In genomic region chr4:129342820-129343219, GRCh38 we compare ENCODE assay signal across 11 cellular contexts.
DNase-seq lines count a peak whose midpoint lies in the region; ATAC-seq and TF ChIP-seq lines count a peak whose summit lies in the region.
"Had no signal": no experiment of that assay in that cellular context is flagged by ENCODE, and none has a peak within 500 bp of the region (broad histone marks: within the 10 kb centered on the region; RNA-seq: fewer than 3 reads in every experiment).

No MANE protein-coding gene starts in this region.

- POLR2A ChIA-PET in activated CD4-positive, alpha-beta T cell treated with anti-CD3 and anti-CD28 coated beads for 36 hours (lab: Charles Lee), result no interaction called here

- peaks cover 17% of the 10 kb centered on the region for H3K27me3 Mint-ChIP-seq in activated CD4-positive, alpha-beta T cell treated with anti-CD3 and anti-CD28 coated beads for 36 hours

- no peaks in the 10 kb centered on the region for H3K9me3 ChIP-seq in tibial nerve

- no peaks in the 10 kb centered on the region for H3K27me3 ChIP-seq in tibial nerve

- H3K4me1 Mint-ChIP-seq in activated CD4-positive, alpha-beta T cell treated with anti-CD3 and anti-CD28 coated beads for 36 hours, result no peaks in the 10 kb centered on the region

- TF ChIP-seq EP300 in tibial nerve (IDR thresholded peaks at IDR 0.05), result peak; percentile 50 to 81

- ATAC-seq in left ventricle myocardium superior, result peak; percentile 74
- ATAC-seq in GM18873 (IDR thresholded peaks at IDR 0.05; ENCODE audit: low FRiP score, unreplicated experiment), result no peak
- no peak for ATAC-seq in activated CD4-positive, alpha-beta T cell treated with anti-CD3 and anti-CD28 coated beads for 36 hours

- H3K4me3 ChIP-seq in tibial nerve, result peak overlapping the region in 1 of 4 donors; percentile 17

- CTCF ChIA-PET in activated CD4-positive, alpha-beta T cell treated with anti-CD3 and anti-CD28 coated beads for 36 hours (lab: Charles Lee), result interaction anchor here (1.5 kb wide), 1 partner anchor 17 kb away, joined by 5 read pairs; no protein-coding TSS in a partner anchor

- peaks cover 0 to 27% (median 0%) of the 10 kb centered on the region in 4 donors for H3K4me1 ChIP-seq in tibial nerve

- H3K27ac Mint-ChIP-seq in activated CD4-positive, alpha-beta T cell treated with anti-CD3 and anti-CD28 coated beads for 36 hours, result no peak overlapping the region
- H3K27ac Mint-ChIP-seq: immature natural killer cell had no signal

- DNase-seq in DMS53 (lab: John Stamatoyannopoulos, UW) (peak; percentile 1), DMS53 treated with DMSO at 0.1 percent for 48 hours (lab: John Stamatoyannopoulos, UW; ENCODE audit: unreplicated experiment) (no peak), SKM-1 (lab: John Stamatoyannopoulos, UW; ENCODE audit: unreplicated experiment) (peak; percentile 90), left ventricle myocardium superior (no peak), tibial nerve (ENCODE audit: low spot score in 2 of 2) (no peak)
- DNase-seq in activated CD4-positive, alpha-beta T cell treated with anti-CD3 and anti-CD28 coated beads for 36 hours, result no peak
- no peak for DNase-seq in activated CD8-positive, alpha-beta memory T cell treated with anti-CD3 and anti-CD28 coated beads, Interleukin-2, amount 50 U/mL, for 4 hours
- DNase-seq: 8988T, activated gamma-delta T cell, immature natural killer cell had no signal

- H3K36me3 ChIP-seq in tibial nerve, result no peaks in the 10 kb centered on the region

- TF ChIP-seq POLR2A in tibial nerve (IDR thresholded peaks at IDR 0.05), result no peak

- TF ChIP-seq CTCF in tibial nerve (IDR thresholded peaks at IDR 0.05), result no peak

- intact Hi-C loops in left ventricle myocardium superior (cut with micrococcal nuclease), result no loop called here
- intact Hi-C loops in activated CD4-positive, alpha-beta T cell treated with anti-CD3 and anti-CD28 coated beads for 36 hours (cut with DNase I, micrococcal nuclease), result no loop called here

- H3K27ac ChIP-seq in tibial nerve, result peak overlapping the region in 1 of 4 donors; percentile 34

- H3K9me3 Mint-ChIP-seq in activated CD4-positive, alpha-beta T cell treated with anti-CD3 and anti-CD28 coated beads for 36 hours (ENCODE audit: low read depth), result no peaks in the 10 kb centered on the region
- H3K9me3 Mint-ChIP-seq: immature natural killer cell had no signal

- 11 to 13% methylated on average over 3 of the region's 3 CpGs for WGBS in tibial nerve, 2 donors

- H3K4me3 Mint-ChIP-seq in activated CD4-positive, alpha-beta T cell treated with anti-CD3 and anti-CD28 coated beads for 36 hours, result no peak overlapping the region
- H3K4me3 Mint-ChIP-seq: immature natural killer cell had no signal

- H3K36me3 Mint-ChIP-seq in activated CD4-positive, alpha-beta T cell treated with anti-CD3 and anti-CD28 coated beads for 36 hours (ENCODE audit: low read depth), result no peaks in the 10 kb centered on the region
- H3K36me3 Mint-ChIP-seq: immature natural killer cell had no signal

Comparison
In these comparisons a context has a peak if more than half of its experiments do, and no peak if none do; other contexts are left out.
1. DNase-seq: peak in DMS53 (single experiment) and SKM-1 (single experiment); none in DMS53 treated with DMSO at 0.1 percent for 48 hours (single experiment), left ventricle myocardium superior (single experiment), tibial nerve (0 of 2), activated CD4-positive, alpha-beta T cell treated with anti-CD3 and anti-CD28 coated beads for 36 hours (single experiment) and activated CD8-positive, alpha-beta memory T cell treated with anti-CD3 and anti-CD28 coated beads, Interleukin-2, amount 50 U/mL, for 4 hours (single experiment).